ENCODE assay signal across 22 cellular contexts in genomic region chr7:23226841-23227450, GRCh38. TPM values are rescaled to one million over a fixed set of nuclear protein-coding genes. Genes with fewer than 3 reads are reported as not detected.
DNase-seq lines count a peak whose midpoint lies in the region; ATAC-seq, FAIRE-seq and TF ChIP-seq lines count a peak whose summit lies in the region.
"Had no signal": no experiment of that assay in that cellular context is flagged by ENCODE, and none has a peak within 500 bp of the region (broad histone marks: within the 10 kb centered on the region; RNA-seq: fewer than 3 reads in every experiment).

No MANE protein-coding gene starts in this region.

- POLR2A ChIA-PET in GM12878 (lab: Charles Lee) = no interaction called here

- H3K9ac ChIP-seq in Karpas-422 (ENCODE audit: low read length) = no peak overlapping the region
- no peak overlapping the region for H3K9ac ChIP-seq in GM12878 (ENCODE audit: control insufficient read depth, insufficient read depth, low read length)

- H3K27ac ChIP-seq in Karpas-422 (ENCODE audit: low read length) (no peak overlapping the region), GM12878 (ENCODE audit: control insufficient read depth, insufficient read depth) (no peak overlapping the region)
- H3K27ac ChIP-seq: 22Rv1, PC-9, RWPE1 had no signal

- intact Hi-C loops in GM12878 (cut with micrococcal nuclease; ENCODE audit: unreplicated experiment) = no loop called here

- ATAC-seq in GM12878 = no peak
- ATAC-seq: GM23338 had no signal

- no peak for FAIRE-seq in GM12878 (lab: Jason Lieb, UNC)
- FAIRE-seq: GM12892, GM18507 had no signal

- H3K27me3 Mint-ChIP-seq in HFFc6 (ENCODE audit: insufficient read depth) = peaks cover 10% of the 10 kb centered on the region; the same call in 1 of the 2 replicates

- SMC1A ChIA-PET in GM12878 (lab: Charles Lee; ENCODE audit: uncharacterized antibody, unreplicated experiment) = interaction anchor here (0.9 to 1.5 kb wide), 6 partner anchors 11 to 135 kb away, joined by 3 to 5 read pairs (median 4); no protein-coding TSS in a partner anchor

- H3K4me1 ChIP-seq in Karpas-422 (ENCODE audit: low read length) (peaks cover 5% of the 10 kb centered on the region), GM12878 (ENCODE audit: control insufficient read depth, insufficient read depth, low read length) (peaks cover 2% of the 10 kb centered on the region; the same call in 1 of the 2 replicates)

- CTCF ChIA-PET in GM12878 (lab: Yijun Ruan, JAX) = interaction anchor here (0.9 to 1.7 kb wide), 4 partner anchors 21 to 154 kb away, joined by 3 to 8 read pairs (median 4); no protein-coding TSS in a partner anchor

- H3K27me3 ChIP-seq in Karpas-422 (ENCODE audit: low read length) = no peaks in the 10 kb centered on the region
- no peaks in the 10 kb centered on the region for H3K27me3 ChIP-seq in GM12878 (replicated peaks in 1 of 2; ENCODE audit: control insufficient read depth in 2 of 2, insufficient read depth in 2 of 2, low read length in 1 of 2)

- WGBS in GM12878 (ENCODE audit: insufficient coverage, insufficient replicate concordance, low lambda C conversion rate, missing lambda C conversion rate) = 14% methylated on average over 4 of the region's 4 CpGs

- in situ Hi-C loops in GM12878 (cut with MboI) = no loop called here

- H3K9me2 ChIP-seq in Karpas-422 (replicated peaks; ENCODE audit: insufficient read depth, low read length) = no peaks in the 10 kb centered on the region

- peak; percentile 18 for DNase-seq in DMS 273 (lab: John Stamatoyannopoulos, UW; ENCODE audit: unreplicated experiment)
- DNase-seq in DMS 273 treated with DMSO at 0.1 percent for 48 hours (lab: John Stamatoyannopoulos, UW) = no peak
- DNase-seq in Karpas-422 = no peak
- DNase-seq in GM12878 (ENCODE audit: low read depth, low spot score) = no peak
- peak; percentile 14 for DNase-seq in midbrain (lab: John Stamatoyannopoulos, UW)
- no peak for DNase-seq in NCI-H446 treated with DMSO at 0.1 percent for 48 hours (lab: John Stamatoyannopoulos, UW)
- DNase-seq in HFFc6 = no peak
- no peak for DNase-seq in NCI-H146 (lab: John Stamatoyannopoulos, UW)
- DNase-seq: AML-193, COR-L47, DMS153, NCI-H1417 treated with DMSO at 0.1 percent for 48 hours, NCI-H1930, NCI-H2171 treated with DMSO at 0.1 percent for 48 hours, NCI-H446, NCI-H69, PC-9 had no signal

- peak overlapping the region; percentile 62; the same call in 1 of the 2 replicates for H2AFZ ChIP-seq in Karpas-422 (ENCODE audit: low read length)
- peak overlapping the region; percentile 37; the same call in 1 of the 2 replicates for H2AFZ ChIP-seq in GM12878 (ENCODE audit: control insufficient read depth, low read depth, low read length)
- H2AFZ ChIP-seq: PC-9 had no signal

- H3K36me3 ChIP-seq in Karpas-422 (ENCODE audit: insufficient read depth, low read length) (no peaks in the 10 kb centered on the region), GM12878 (ENCODE audit: control insufficient read depth in 2 of 2, insufficient read depth in 2 of 2, low read length in 1 of 2) (no peaks in the 10 kb centered on the region)

- no peaks in the 10 kb centered on the region for H4K20me1 ChIP-seq in Karpas-422 (ENCODE audit: insufficient read depth, low read depth, low read length)
- H4K20me1 ChIP-seq in GM12878 (ENCODE audit: control insufficient read depth, insufficient read depth) = no peaks in the 10 kb centered on the region

- no peak for TF ChIP-seq POLR2A in GM12878 (IDR thresholded peaks at IDR 0.05; ENCODE audit: low read depth, low read length)

- no peaks in the 10 kb centered on the region for H3K4me1 Mint-ChIP-seq in HFFc6 (ENCODE audit: low read depth)

- TF ChIP-seq EP300 in GM12878 (IDR thresholded peaks at IDR 0.05; ENCODE audit: borderline replicate concordance in 1 of 2, control insufficient read depth in 1 of 2, low read depth in 2 of 2, low read length in 2 of 2) = no peak

- H3K4me3 Mint-ChIP-seq in HFFc6 = no peak overlapping the region
- H3K4me3 Mint-ChIP-seq: GM23338 had no signal

- H3K9me3 ChIP-seq in Karpas-422 (ENCODE audit: low read length) (no peaks in the 10 kb centered on the region), GM12878 (replicated peaks; ENCODE audit: control insufficient read depth, insufficient read depth, low read length) (no peaks in the 10 kb centered on the region; the same call in 2 of the 3 replicates)

- no TSS peak for BruUV-seq in GM12878 (replicated peaks; lab: Mats Ljungman, UMichigan)

- H3K4me2 ChIP-seq in Karpas-422 (ENCODE audit: low read depth, low read length, poor library complexity, severe bottlenecking) = peak overlapping the region; percentile 7
- H3K4me2 ChIP-seq in GM12878 (ENCODE audit: control insufficient read depth, insufficient read depth) = no peak overlapping the region
- H3K4me2 ChIP-seq: GM23338, PC-9 had no signal

- no peak overlapping the region for H3K27ac Mint-ChIP-seq in HFFc6
- H3K27ac Mint-ChIP-seq: GM23338 had no signal

- TF ChIP-seq CTCF in GM12878 (IDR thresholded peaks at IDR 0.05 in 2 of 3, conservative IDR thresholded peaks at IDR 0.05 in 1 of 3; ENCODE audit: control insufficient read depth in 2 of 3, extremely low read depth in 1 of 3, insufficient read depth in 1 of 3, low read depth in 3 of 3, low read length in 3 of 3) (no peak), HFFc6 (IDR thresholded peaks at IDR 0.05) (no peak)

- RAD21 ChIA-PET in GM12878 (lab: Charles Lee; ENCODE audit: unreplicated experiment) = interaction anchor here (1.0 to 1.3 kb wide), 2 partner anchors 15 to 45 kb away, joined by 3 read pairs; no protein-coding TSS in a partner anchor

- no peak for TF ChIP-seq RAD21 in GM12878 (IDR thresholded peaks at IDR 0.05; ENCODE audit: insufficient read depth, low read depth, low read length)

- no peaks in the 10 kb centered on the region for H3K9me3 Mint-ChIP-seq in HFFc6
- H3K9me3 Mint-ChIP-seq: GM23338 had no signal

- H3K36me3 Mint-ChIP-seq in HFFc6 (ENCODE audit: low read depth) = no peaks in the 10 kb centered on the region

- H3K79me2 ChIP-seq in Karpas-422 (ENCODE audit: low read length) (no peaks in the 10 kb centered on the region), GM12878 (ENCODE audit: control insufficient read depth, insufficient read depth, low read length) (no peaks in the 10 kb centered on the region)

- H3K4me3 ChIP-seq in Karpas-422 (ENCODE audit: low read length) (no peak overlapping the region), GM12878 (no peak overlapping the region)
- H3K4me3 ChIP-seq: GM23338, PC-9 had no signal

TF ChIP-seq in GM12878, 131 proteins besides CTCF, POLR2A, EP300 and RAD21 (continues in another document):
- TF ChIP-seq YY1 (IDR thresholded peaks at IDR 0.05; ENCODE audit: low read depth, low read length) (no peak), TAF1 (IDR thresholded peaks at IDR 0.05; ENCODE audit: borderline replicate concordance, low read depth, low read length) (no peak), NFIC (IDR thresholded peaks at IDR 0.05; ENCODE audit: low read depth, low read length) (no peak), ZNF622 (IDR thresholded peaks at IDR 0.05) (no peak), NRF1 (conservative IDR thresholded peaks at IDR 0.05; ENCODE audit: low read depth, low read length) (no peak), CEBPB (IDR thresholded peaks at IDR 0.05; ENCODE audit: borderline replicate concordance in 1 of 2, low read depth in 2 of 2, low read length in 2 of 2) (no peak), MEF2B (IDR thresholded peaks at IDR 0.05; ENCODE audit: partially characterized antibody, poor library complexity, severe bottlenecking) (no peak), POLR2AphosphoS2 (IDR thresholded peaks at IDR 0.05; ENCODE audit: low read depth, low read length) (no peak)

RNA-seq across cellular contexts. Expression of gene GPNMB, which starts 19.6 kb away (rescaled TPM):
- total RNA-seq in Karpas-422 (2014; rRNA removed; shearing (Covaris generic); ENCODE audit: low replicate concordance) = 6.3 and 11.8 TPM in 2 replicates
- total RNA-seq in GM12878 (2013; cell fraction: nucleolus; rRNA removed) = 12.5 and 17.3 TPM in 2 replicates
- total RNA-seq in GM12878 (2014; rRNA removed) (8.3 and 12.2 TPM in 2 replicates), GM12878 (2014; rRNA removed; fragmentation: Illumina TruSeq; extraction: Trizol) (8.0 and 8.9 TPM in 2 replicates), GM12878 (2021) (4.2 and 5.9 TPM in 2 replicates)
- polyA plus RNA-seq in GM12878 (2011; ENCODE audit: low read depth) = 2.6 TPM
- polyA plus RNA-seq in GM12878 (2011; rRNA removed) (10.2 and 17.4 TPM in 2 replicates), GM12878 (2014; fragmentation: Illumina TruSeq; extraction: Trizol) (10.4 and 16.8 TPM in 2 replicates), GM12878 (2014; fragmentation: Nextera tagmentation; extraction: Ambion mirVana) (10 to 100 TPM; 15.6 to 22.3 TPM), GM12878 (2014; rRNA removed) (8.2 and 9.2 TPM in 2 replicates), GM12878 (2016; fragmentation: Nextera tagmentation; extraction: Ambion mirVana) (10 to 100 TPM in 1 of 2 experiments, 1 to 10 TPM in 1; 9.7 to 11.1 TPM)
- polyA plus RNA-seq in GM12878 (2011; cell fraction: cytosol; rRNA removed) = 4.2 and 5.2 TPM in 2 replicates
- 5.1 and 10.5 TPM in 2 replicates for polyA plus RNA-seq in GM12878 (2011; cell fraction: nucleus; rRNA removed)
- 5.2 and 5.8 TPM in 2 replicates for polyA plus RNA-seq in GM12878 (2012)
- polyA minus RNA-seq in GM12878 (2011; rRNA and poly(A)+ RNA removed) = 5.2 and 6.2 TPM in 2 replicates
- polyA minus RNA-seq in GM12878 (2011; cell fraction: cytosol; rRNA and poly(A)+ RNA removed) = 0.80 and 1.6 TPM in 2 replicates
- 5.7 and 5.9 TPM in 2 replicates for polyA minus RNA-seq in GM12878 (2011; cell fraction: nucleus; rRNA and poly(A)+ RNA removed)
- total RNA-seq in HFFc6 (2021; fragmentation: NEBNext Ultra II Directional; extraction: Animal tissue kit (Norgen Biotek cat#: 25700)) = 10 to 100 TPM; 19.3 to 48.8 (median 44.1) TPM

RNA-seq across cellular contexts. Expression of gene NUP42, which starts 45.1 kb away (rescaled TPM):
- 68.6 and 94.8 TPM in 2 replicates for total RNA-seq in Karpas-422 (2014; rRNA removed; shearing (Covaris generic); ENCODE audit: low replicate concordance)
- total RNA-seq in GM12878 (2013; cell fraction: nucleolus; rRNA removed) = 125 and 137 TPM in 2 replicates
- total RNA-seq in GM12878 (2014; rRNA removed) = 124 and 126 TPM in 2 replicates
- 66.6 and 72.9 TPM in 2 replicates for total RNA-seq in GM12878 (2014; rRNA removed; fragmentation: Illumina TruSeq; extraction: Trizol)
- 47.6 and 48.6 TPM in 2 replicates for total RNA-seq in GM12878 (2021)
- polyA plus RNA-seq in GM12878 (2011; ENCODE audit: low read depth) = 46.2 TPM
- polyA plus RNA-seq in GM12878 (2011; rRNA removed) = 60.4 and 64.3 TPM in 2 replicates
- 44.6 and 55.9 TPM in 2 replicates for polyA plus RNA-seq in GM12878 (2011; cell fraction: cytosol; rRNA removed)
- polyA plus RNA-seq in GM12878 (2011; cell fraction: nucleus; rRNA removed) = 68.4 and 76.4 TPM in 2 replicates
- polyA plus RNA-seq in GM12878 (2012) = 35.2 and 42.1 TPM in 2 replicates
- 82.6 and 93.0 TPM in 2 replicates for polyA plus RNA-seq in GM12878 (2014; fragmentation: Illumina TruSeq; extraction: Trizol)
- polyA plus RNA-seq in GM12878 (2014; fragmentation: Nextera tagmentation; extraction: Ambion mirVana) = 10 to 100 TPM; 58.6 to 92.1 TPM
- polyA plus RNA-seq in GM12878 (2014; rRNA removed) = 101 and 105 TPM in 2 replicates
- polyA plus RNA-seq in GM12878 (2016; fragmentation: Nextera tagmentation; extraction: Ambion mirVana) = 10 to 100 TPM; 62.1 to 75.8 TPM
- 19.8 and 35.9 TPM in 2 replicates for polyA minus RNA-seq in GM12878 (2011; rRNA and poly(A)+ RNA removed)
- 16.3 and 25.0 TPM in 2 replicates for polyA minus RNA-seq in GM12878 (2011; cell fraction: cytosol; rRNA and poly(A)+ RNA removed)
- polyA minus RNA-seq in GM12878 (2011; cell fraction: nucleus; rRNA and poly(A)+ RNA removed) = 23.6 and 44.5 TPM in 2 replicates
- total RNA-seq in HFFc6 (2021; fragmentation: NEBNext Ultra II Directional; extraction: Animal tissue kit (Norgen Biotek cat#: 25700)) = 10 to 100 TPM; 13.5 to 19.9 (median 19.1) TPM

Comparison
In these comparisons a context has a peak if more than half of its experiments do, and no peak if none do; other contexts are left out.
1. DNase-seq: peak in DMS 273 (single experiment) and midbrain (single experiment); none in DMS 273 treated with DMSO at 0.1 percent for 48 hours (single experiment), Karpas-422 (single experiment), GM12878 (single experiment), NCI-H446 treated with DMSO at 0.1 percent for 48 hours (single experiment), HFFc6 (single experiment) and NCI-H146 (single experiment).